ENCODE assay signal across 17 cellular contexts in genomic region chr6:110363748-110364147, GRCh38. TPM values are rescaled to one million over a fixed set of nuclear protein-coding genes. Genes with fewer than 3 reads are reported as not detected.
"Had no signal": no experiment of that assay in that cellular context is flagged by ENCODE, and none has a peak within 500 bp of the region (broad histone marks: within the 10 kb centered on the region; RNA-seq: fewer than 3 reads in every experiment).

No MANE protein-coding gene starts in this region.

- H3K27ac Mint-ChIP-seq: activated naive CD4-positive, alpha-beta T cell treated with anti-CD3 and anti-CD28 coated beads, Interleukin-2, amount 50 U/mL, for 24 hours; endodermal cell; immature natural killer cell; natural killer cell treated with Interleukin-12 subunit alpha and Interleukin-12 subunit beta and Interleukin-15 and Interleukin-18, amount 100 ng/mL, for 72 hours; stimulated activated naive CD8-positive, alpha-beta T cell treated with anti-CD3 and anti-CD28 coated beads, Interleukin-15, amount 100 ng/mL, for 72 hours had no signal

- H3K36me3 ChIP-seq: brain microvascular endothelial cell, tibial nerve had no signal

- H3K4me3 ChIP-seq: mucosa of descending colon, tibial nerve had no signal

- DNase-seq: activated CD4-positive, alpha-beta T cell treated with anti-CD3 and anti-CD28 coated beads, Interleukin-2, amount 50 U/mL, for 1 hour; brain microvascular endothelial cell; cerebellar nuclear complex; endodermal cell; erythroblast; immature natural killer cell; mucosa of descending colon; stimulated activated CD4-positive, alpha-beta T cell treated with anti-CD3 and anti-CD28 coated beads, Interleukin-4, amount 100 ng/mL, for 1 hour; stimulated activated naive CD8-positive, alpha-beta T cell treated with anti-CD3 and anti-CD28 coated beads, Interleukin-15, amount 100 ng/mL, for 72 hours had no signal

- H3K27ac ChIP-seq: brain microvascular endothelial cell, tibial nerve had no signal

- H3K9me3 Mint-ChIP-seq: activated naive CD4-positive, alpha-beta T cell treated with anti-CD3 and anti-CD28 coated beads, Interleukin-2, amount 50 U/mL, for 24 hours; natural killer cell treated with Interleukin-12 subunit alpha and Interleukin-12 subunit beta and Interleukin-15 and Interleukin-18, amount 100 ng/mL, for 72 hours; stimulated activated naive CD8-positive, alpha-beta T cell treated with anti-CD3 and anti-CD28 coated beads, Interleukin-15, amount 100 ng/mL, for 72 hours had no signal

- H3K9me3 ChIP-seq: mucosa of descending colon had no signal

- H3K36me3 Mint-ChIP-seq: activated naive CD4-positive, alpha-beta T cell treated with anti-CD3 and anti-CD28 coated beads, Interleukin-2, amount 50 U/mL, for 24 hours; immature natural killer cell had no signal

- ATAC-seq: mucosa of descending colon; natural killer cell treated with Interleukin-12 subunit alpha and Interleukin-12 subunit beta and Interleukin-15 and Interleukin-18, amount 100 ng/mL, for 72 hours; stimulated activated naive CD8-positive, alpha-beta T cell treated with anti-CD3 and anti-CD28 coated beads, Interleukin-15, amount 100 ng/mL, for 72 hours had no signal

- H3K4me3 Mint-ChIP-seq: activated naive CD4-positive, alpha-beta T cell treated with anti-CD3 and anti-CD28 coated beads, Interleukin-2, amount 50 U/mL, for 24 hours; endodermal cell; immature natural killer cell; natural killer cell treated with Interleukin-12 subunit alpha and Interleukin-12 subunit beta and Interleukin-15 and Interleukin-18, amount 100 ng/mL, for 72 hours; stimulated activated naive CD8-positive, alpha-beta T cell treated with anti-CD3 and anti-CD28 coated beads, Interleukin-15, amount 100 ng/mL, for 72 hours had no signal

RNA-seq across cellular contexts. Expression of gene METTL24, which starts 5.6 kb away (rescaled TPM):
- total RNA-seq: dermis microvascular lymphatic vessel endothelial cell; glomerular endothelial cell; lung microvascular endothelial cell; natural killer cell treated with Interleukin-12 subunit alpha and Interleukin-12 subunit beta and Interleukin-15 and Interleukin-18, amount 100 ng/mL, for 72 hours; pulmonary artery endothelial cell; T-helper 2 cell treated with Interferon-gamma antibody and Interleukin-4, amounts not matched to agents 100 ng/mL and 5 ng/mL, for 36 hours had no signal

RNA-seq across cellular contexts. Expression of gene DDO, which starts 51.6 kb away (rescaled TPM):
- total RNA-seq: endodermal cell; T-helper 2 cell treated with Interferon-gamma antibody and Interleukin-4, amounts not matched to agents 100 ng/mL and 5 ng/mL, for 36 hours had no signal
